19 cellular contexts compared by ENCODE assay signal in genomic region chr2:11787991-11788390, GRCh38.
"Had no signal": no experiment of that assay in that cellular context is flagged by ENCODE, and none has a peak within 500 bp of the region (broad histone marks: within the 10 kb centered on the region; RNA-seq: fewer than 3 reads in every experiment).

No MANE protein-coding gene starts in this region.

- FAIRE-seq: HepG2, RCC 7860 had no signal

- DNase-seq: IMR-90, Kasumi-1, MM.1S, NCI-H1092 treated with DMSO at 0.1 percent for 48 hours, NCI-H1436, NCI-H187, NCI-H2029, NCI-H2081 treated with DMSO at 0.1 percent for 48 hours, NCI-H2171, NCI-H226, NCI-H446, NCI-H510A, NCI-H524 treated with DMSO at 0.1 percent for 48 hours, NCI-H69, NCI-H774, RPMI8226, SHP77 had no signal

- ATAC-seq: HepG2 had no signal
